8 cellular contexts compared by ENCODE assay signal in the genomic region with DNA sequence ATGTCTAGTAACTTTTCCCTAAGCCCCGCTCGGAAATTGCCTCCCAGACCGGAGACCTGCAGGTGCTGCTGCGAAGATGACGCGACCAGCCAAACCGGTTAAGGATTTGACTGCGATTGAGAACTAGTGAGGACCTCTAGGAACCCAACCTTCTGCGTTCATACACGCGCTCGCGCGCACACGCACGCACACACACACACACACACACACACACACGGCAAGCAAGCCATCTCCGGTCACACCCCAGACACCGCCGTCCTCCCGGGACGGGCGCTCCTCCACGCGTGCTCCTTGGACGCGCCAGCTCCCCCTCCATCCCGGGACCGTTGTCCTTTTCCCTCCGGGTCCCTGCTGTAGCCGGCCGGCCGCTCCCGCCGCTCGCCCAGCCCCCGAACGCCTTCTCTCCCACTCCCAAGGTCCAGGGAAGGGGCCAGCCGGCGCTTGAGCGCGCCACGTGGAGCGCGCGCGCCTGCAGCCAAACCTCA. TPM values are rescaled to one million over a fixed set of nuclear protein-coding genes. Genes with fewer than 3 reads are reported as not detected.
DNase-seq lines count a peak whose midpoint lies in the region; ATAC-seq and TF ChIP-seq lines count a peak whose summit lies in the region.

No MANE protein-coding gene starts in this region.

- no peak for TF ChIP-seq RAD21 in Ishikawa (IDR thresholded peaks at IDR 0.05; ENCODE audit: low read depth)

- H3K4me1 Mint-ChIP-seq in T-cell = peaks cover 15 to 18% (median 15%) of the 10 kb centered on the region in 3 donors
- peaks cover 24% of the 10 kb centered on the region for H3K4me1 Mint-ChIP-seq in stimulated activated memory B cell treated with anti-CD40 and anti-IgM and Interleukin-4, amounts not matched to agents 10 μg/mL and 1 μg/mL and 100 μg/mL, for 72 hours

- 0% methylated on average over 9 of the region's 47 CpGs for WGBS in right lobe of liver (ENCODE audit: insufficient coverage, low coverage, low lambda C conversion rate, missing lambda C conversion rate)

- intact Hi-C loops in dorsolateral prefrontal cortex (cut with DNase I) = loop anchor here (5.0 kb wide), 4 partner anchors 52 to 108 kb away; partner anchors contain the start of genes COMMD6 (in 1 of the 2) and UCHL3 (in 1 of the 2)
- intact Hi-C loops in right lobe of liver (cut with DNase I) = loop anchor here (10.0 kb wide), 2 partner anchors 64 to 106 kb away; partner anchors contain the start of gene UCHL3 (in 1 of the 2)

- CTCF ChIA-PET in T-cell (lab: Charles Lee) = no interaction called here

- in situ Hi-C loops in ACHN (cut with HindIII; ENCODE audit: low pct_ligation_motif_present, low pct_unique_long_range_greater_than_20kb, low sequenced_read_pairs) (no loop called here), GM13977 (cut with MboI; ENCODE audit: low pct_unique_long_range_greater_than_20kb, low sequenced_read_pairs, unreplicated experiment) (no loop called here)

- TF ChIP-seq CTCF in GM13977 (IDR thresholded peaks at IDR 0.05; ENCODE audit: extremely low read depth, insufficient read depth, missing control alignments) = no peak
- no peak for TF ChIP-seq CTCF in dorsolateral prefrontal cortex (IDR thresholded peaks at IDR 0.05 in 54 of 56, conservative IDR thresholded peaks at IDR 0.05 in 2 of 56; ENCODE audit: low read depth in 1 of 56, partially characterized antibody in 56 of 56)
- TF ChIP-seq CTCF in right lobe of liver (IDR thresholded peaks at IDR 0.05) = no peak

- no peak for TF ChIP-seq EP300 in Ishikawa (IDR thresholded peaks at IDR 0.05; ENCODE audit: borderline replicate concordance)

- H3K27ac ChIP-seq in dorsolateral prefrontal cortex (peak overlapping the region in 38 of 59 donors; percentile 36 to 89 (median 85)), right lobe of liver (peak overlapping the region in 1 of 3 donors; percentile 79)

- H3K27ac Mint-ChIP-seq in T-cell = no peak overlapping the region
- H3K27ac Mint-ChIP-seq in stimulated activated memory B cell treated with anti-CD40 and anti-IgM and Interleukin-4, amounts not matched to agents 10 μg/mL and 1 μg/mL and 100 μg/mL, for 72 hours = no peak overlapping the region

- no peaks in the 10 kb centered on the region for H3K27me3 ChIP-seq in dorsolateral prefrontal cortex
- no peaks in the 10 kb centered on the region for H3K27me3 ChIP-seq in right lobe of liver

- POLR2A ChIA-PET in T-cell (lab: Charles Lee) = no interaction called here

- H3K27me3 Mint-ChIP-seq in T-cell = peaks cover 58 to 72% of the 10 kb centered on the region in 2 donors
- H3K27me3 Mint-ChIP-seq in stimulated activated memory B cell treated with anti-CD40 and anti-IgM and Interleukin-4, amounts not matched to agents 10 μg/mL and 1 μg/mL and 100 μg/mL, for 72 hours = peaks cover 65% of the 10 kb centered on the region

- H3K4me3 ChIP-seq in dorsolateral prefrontal cortex (peak overlapping the region; percentile 64 to 96 (median 81)), right lobe of liver (peak overlapping the region; percentile 92 to 93 (median 92))

- no peaks in the 10 kb centered on the region for H3K9me3 ChIP-seq in right lobe of liver

- H3K4me1 ChIP-seq in right lobe of liver = peaks cover 0 to 9% (median 0%) of the 10 kb centered on the region in 4 donors

- H3K36me3 ChIP-seq in right lobe of liver = no peaks in the 10 kb centered on the region

- no peaks in the 10 kb centered on the region for H3K36me3 Mint-ChIP-seq in T-cell
- no peaks in the 10 kb centered on the region for H3K36me3 Mint-ChIP-seq in stimulated activated memory B cell treated with anti-CD40 and anti-IgM and Interleukin-4, amounts not matched to agents 10 μg/mL and 1 μg/mL and 100 μg/mL, for 72 hours

- no peaks in the 10 kb centered on the region for H3K9me3 Mint-ChIP-seq in T-cell
- H3K9me3 Mint-ChIP-seq in stimulated activated memory B cell treated with anti-CD40 and anti-IgM and Interleukin-4, amounts not matched to agents 10 μg/mL and 1 μg/mL and 100 μg/mL, for 72 hours = no peaks in the 10 kb centered on the region

- peak overlapping the region; percentile 71 to 98 (median 78) for H3K4me3 Mint-ChIP-seq in T-cell
- H3K4me3 Mint-ChIP-seq in stimulated activated memory B cell treated with anti-CD40 and anti-IgM and Interleukin-4, amounts not matched to agents 10 μg/mL and 1 μg/mL and 100 μg/mL, for 72 hours = peak overlapping the region; percentile 68

- DNase-seq in ACHN (peak; percentile 61), GM13977 (ENCODE audit: low spot score) (peak; percentile 54), T-cell (peak in 12 of 34 experiments; percentile 1 to 16 (median 6)), dorsolateral prefrontal cortex (peak in 8 of 10 donors; percentile 21 to 62 (median 44)), right lobe of liver (peak; percentile 50 to 72 (median 54)), midbrain (lab: John Stamatoyannopoulos, UW) (no peak)

- ATAC-seq in T-cell (replicated peaks in 1 of 4) = peak in 1 of 4 experiments; percentile 30
- peak; percentile 38 to 51 (median 39) for ATAC-seq in right lobe of liver
- no peak for ATAC-seq in stimulated activated memory B cell treated with anti-CD40 and anti-IgM and Interleukin-4, amounts not matched to agents 10 μg/mL and 1 μg/mL and 100 μg/mL, for 72 hours

- TF ChIP-seq POLR2A in right lobe of liver (IDR thresholded peaks at IDR 0.05) = no peak

TF ChIP-seq in Ishikawa, 13 proteins besides CTCF, POLR2A, EP300 and RAD21:
- TF ChIP-seq, protein P1, sequence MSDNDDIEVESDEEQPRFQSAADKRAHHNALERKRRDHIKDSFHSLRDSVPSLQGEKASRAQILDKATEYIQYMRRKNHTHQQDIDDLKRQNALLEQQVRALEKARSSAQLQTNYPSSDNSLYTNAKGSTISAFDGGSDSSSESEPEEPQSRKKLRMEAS (IDR thresholded peaks at IDR 0.05) = peak; percentile 35; the same call in 1 of the 2 replicates
- no peak for TF ChIP-seq NFIC (IDR thresholded peaks at IDR 0.05)
- no peak for TF ChIP-seq ZBTB7A (IDR thresholded peaks at IDR 0.05; ENCODE audit: low read depth)

RNA-seq across cellular contexts. Expression of gene TBC1D4, which starts 1.2 kb away (rescaled TPM):
- total RNA-seq in T-cell (10 to 100 TPM; 45.7 to 67.9 (median 56.8) TPM), dorsolateral prefrontal cortex (10 to 100 TPM; 11.9 to 37.3 (median 23.9) TPM), right lobe of liver (10 to 100 TPM in 4 of 6 experiments, 1 to 10 TPM in 2; 7.7 to 18.6 (median 10.3) TPM)

RNA-seq across cellular contexts. Expression of gene COMMD6, which starts 56.9 kb away (rescaled TPM):
- total RNA-seq in T-cell (100 to 1,000 TPM; 165 to 218 (median 191) TPM), dorsolateral prefrontal cortex (10 to 100 TPM; 34.4 to 94.2 (median 57.6) TPM), right lobe of liver (10 to 100 TPM; 35.0 to 86.1 (median 58.2) TPM)
